Comparison of ENCODE assay signal across 13 cellular contexts in genomic region chr2:29430382-29431112, GRCh38.
"Had no signal": no experiment of that assay in that cellular context is flagged by ENCODE, and none has a peak within 500 bp of the region (broad histone marks: within the 10 kb centered on the region; RNA-seq: fewer than 3 reads in every experiment).

No MANE protein-coding gene starts in this region.

- H3K27ac ChIP-seq: coronary artery, hepatocyte, neutrophil, right atrium auricular region, thyroid gland, uterus had no signal

- ATAC-seq: activated CD4-positive, CD25-positive, alpha-beta regulatory T cell treated with anti-CD3 and anti-CD28 coated beads, Interleukin-2, amount 50 U/mL, for 24 hours; naive thymus-derived CD4-positive, alpha-beta T cell had no signal

- H3K9me3 ChIP-seq: gastrocnemius medialis, neutrophil, thyroid gland, uterus had no signal

- H3K4me3 ChIP-seq: coronary artery, gastrocnemius medialis, hepatocyte, right atrium auricular region, thyroid gland, uterus had no signal

- DNase-seq: central memory CD4-positive, alpha-beta T cell; effector CD8-positive, alpha-beta T cell; gastrocnemius medialis; naive thymus-derived CD4-positive, alpha-beta T cell; posterior cingulate gyrus; small intestine; uterus had no signal

- H3K36me3 ChIP-seq: gastrocnemius medialis, neutrophil, right atrium auricular region, thyroid gland, uterus had no signal

- H3K27me3 ChIP-seq: gastrocnemius medialis, hepatocyte, neutrophil, right atrium auricular region, thyroid gland, uterus had no signal

- H3K4me1 ChIP-seq: right atrium auricular region, uterus had no signal

- H3K79me2 ChIP-seq: hepatocyte had no signal

- H3K4me2 ChIP-seq: hepatocyte had no signal

- H2AFZ ChIP-seq: hepatocyte had no signal
